In genomic region chr5:112004867-112005532, GRCh38 we compare ENCODE assay signal across 11 cellular contexts.
A peak's percentile ranks its signal among the peaks of the same experiment; 100 is the strongest.
DNase-seq lines count a peak whose midpoint lies in the region; ATAC-seq and TF ChIP-seq lines count a peak whose summit lies in the region.
"Had no signal": no experiment of that assay in that cellular context is flagged by ENCODE, and none has a peak within 500 bp of the region (broad histone marks: within the 10 kb centered on the region; RNA-seq: fewer than 3 reads in every experiment).

No MANE protein-coding gene starts in this region.

- H3K4me3 ChIP-seq in HFF-Myc (replicated peaks; ENCODE audit: low read depth, low read length): no peak overlapping the region
- H3K4me3 ChIP-seq: gastroesophageal sphincter, psoas muscle had no signal

- ATAC-seq in GM18519 (IDR thresholded peaks at IDR 0.05; ENCODE audit: low FRiP score, unreplicated experiment) (peak; percentile 78), HG03575 (IDR thresholded peaks at IDR 0.05; ENCODE audit: extremely low read depth, insufficient number of reproducible peaks, low FRiP score, unreplicated experiment) (peak; percentile 72)
- ATAC-seq: gastroesophageal sphincter, psoas muscle had no signal

- TF ChIP-seq CTCF in HFF-Myc (IDR thresholded peaks at IDR 0.05; ENCODE audit: low read depth, low read length, missing control alignments): no peak

- peak; percentile 27 for DNase-seq in HFF-Myc (ENCODE audit: extremely low read depth, low read depth)
- DNase-seq in kidney tubule cell (ENCODE audit: low spot score): peak; percentile 71
- DNase-seq in NCI-H69 (lab: John Stamatoyannopoulos, UW): no peak
- DNase-seq in NCI-H2081 treated with DMSO at 0.1 percent for 48 hours (lab: John Stamatoyannopoulos, UW): no peak
- no peak for DNase-seq in NCI-H510A (lab: John Stamatoyannopoulos, UW)
- no peak for DNase-seq in stimulated activated CD4-positive, alpha-beta T cell treated with anti-CD3 and anti-CD28 coated beads, Interleukin-4, amount 100 ng/mL, for 24 hours
- DNase-seq: activated CD8-positive, alpha-beta memory T cell treated with anti-CD3 and anti-CD28 coated beads for 24 hours; psoas muscle had no signal

Comparison
In these comparisons a context has a peak if more than half of its experiments do, and no peak if none do; other contexts are left out.
1. DNase-seq: peak in HFF-Myc (single experiment) and kidney tubule cell (single experiment); none in NCI-H69 (single experiment), NCI-H2081 treated with DMSO at 0.1 percent for 48 hours (single experiment), NCI-H510A (single experiment) and stimulated activated CD4-positive, alpha-beta T cell treated with anti-CD3 and anti-CD28 coated beads, Interleukin-4, amount 100 ng/mL, for 24 hours (single experiment).